Comparison of ENCODE assay signal across 1 cellular context in genomic region chr17:41530062-41531048, GRCh38.
A peak's percentile ranks its signal among the peaks of the same experiment; 100 is the strongest.
TF ChIP-seq lines count a peak whose summit lies in the region.

No MANE protein-coding gene starts in this region.

TF ChIP-seq in K562, 482 proteins besides CTCF, POLR2A, EP300 and RAD21 (continued from another document and continues in another):
- TF ChIP-seq VEZF1 (CRISPR knock-in tag; IDR thresholded peaks at IDR 0.05): 0 out of 2 replicates have a peak, but pooled peaks have one; percentile 65
- TF ChIP-seq PRPF4 (IDR thresholded peaks at IDR 0.05; ENCODE audit: insufficient read depth, low read depth, low read length, poor library complexity, severe bottlenecking): no peak
- TF ChIP-seq MNT (conservative IDR thresholded peaks at IDR 0.05): peak in 1 of 2 experiments; percentile 66; a peak in 2 of 4 replicates
- peak; percentile 92 for TF ChIP-seq E2F8 (IDR thresholded peaks at IDR 0.05; ENCODE audit: low read depth, partially characterized antibody)
- peak; percentile 52 for TF ChIP-seq ZEB2 (IDR thresholded peaks at IDR 0.05)
- TF ChIP-seq PHF21A (IDR thresholded peaks at IDR 0.05; ENCODE audit: borderline replicate concordance, low read depth): no peak
- TF ChIP-seq FOXM1 (IDR thresholded peaks at IDR 0.05; ENCODE audit: low read depth): no peak
- TF ChIP-seq FOXM1 (CRISPR knock-in tag; IDR thresholded peaks at IDR 0.05; ENCODE audit: low read depth): no peak
- no peak for TF ChIP-seq MBD1 (CRISPR knock-in tag; IDR thresholded peaks at IDR 0.05)
- TF ChIP-seq USF1 (CRISPR knock-in tag; IDR thresholded peaks at IDR 0.05): no peak
- no peak; the same call in 1 of the 2 replicates for TF ChIP-seq ETV1 (tag; conservative IDR thresholded peaks at IDR 0.05; ENCODE audit: low read depth)
- no peak for TF ChIP-seq ZC3H11A (IDR thresholded peaks at IDR 0.05; ENCODE audit: low read depth, low read length)
- TF ChIP-seq CREB1 (IDR thresholded peaks at IDR 0.05): no peak
- no peak for TF ChIP-seq CREB1 (CRISPR knock-in tag; IDR thresholded peaks at IDR 0.05)
- TF ChIP-seq ZNF165 (CRISPR knock-in tag; IDR thresholded peaks at IDR 0.05; ENCODE audit: borderline replicate concordance): no peak
- TF ChIP-seq CEBPG (CRISPR knock-in tag; IDR thresholded peaks at IDR 0.05): no peak
- TF ChIP-seq CEBPG (tag; conservative IDR thresholded peaks at IDR 0.05 in 1 of 2, IDR thresholded peaks at IDR 0.05 in 1 of 2): no peak
- no peak for TF ChIP-seq CEBPB (tag; IDR thresholded peaks at IDR 0.05)
- TF ChIP-seq ZNF785 (CRISPR knock-in tag; IDR thresholded peaks at IDR 0.05): no peak
- TF ChIP-seq PPARD (CRISPR knock-in tag; IDR thresholded peaks at IDR 0.05): no peak
- TF ChIP-seq STAT6 (CRISPR knock-in tag; IDR thresholded peaks at IDR 0.05): no peak
- TF ChIP-seq EGR1 (conservative IDR thresholded peaks at IDR 0.05): no peak
- TF ChIP-seq BMI1 (IDR thresholded peaks at IDR 0.05; ENCODE audit: low read length): peak; percentile 67; the same call in 1 of the 2 replicates
- no peak; the same call in 1 of the 2 replicates for TF ChIP-seq ZNF175 (CRISPR knock-in tag; IDR thresholded peaks at IDR 0.05; ENCODE audit: low read depth)
- TF ChIP-seq FOXO4 (CRISPR knock-in tag; IDR thresholded peaks at IDR 0.05): no peak
- peak; percentile 84 for TF ChIP-seq MYNN (IDR thresholded peaks at IDR 0.05)
- no peak for TF ChIP-seq MYNN (CRISPR knock-in tag; IDR thresholded peaks at IDR 0.05)
- no peak for TF ChIP-seq ZSCAN32 (CRISPR knock-in tag; IDR thresholded peaks at IDR 0.05)
- peak; percentile 76 for TF ChIP-seq CBFA2T3 (IDR thresholded peaks at IDR 0.05)
- no peak for TF ChIP-seq SIN3A (IDR thresholded peaks at IDR 0.05; ENCODE audit: borderline replicate concordance in 2 of 2, control insufficient read depth in 1 of 2, low read depth in 2 of 2, low read length in 2 of 2)
- no peak for TF ChIP-seq SRSF9 (IDR thresholded peaks at IDR 0.05; ENCODE audit: borderline replicate concordance, low read depth, low read length)
- peak; percentile 89 for TF ChIP-seq HES1 (IDR thresholded peaks at IDR 0.05; ENCODE audit: low read depth)
- no peak for TF ChIP-seq ARID3B (CRISPR knock-in tag; IDR thresholded peaks at IDR 0.05; ENCODE audit: borderline replicate concordance)
- TF ChIP-seq TBL1XR1 (IDR thresholded peaks at IDR 0.05; ENCODE audit: low read length in 2 of 2): peak in 1 of 2 experiments; percentile 85; a peak in 2 of 4 replicates
- no peak; the same call in 1 of the 2 replicates for TF ChIP-seq KLF6 (CRISPR knock-in tag; IDR thresholded peaks at IDR 0.05; ENCODE audit: borderline replicate concordance)
- TF ChIP-seq SAFB2 (IDR thresholded peaks at IDR 0.05; ENCODE audit: borderline replicate concordance, low read depth, low read length, severe bottlenecking): no peak
- TF ChIP-seq SMARCC2 (IDR thresholded peaks at IDR 0.05; ENCODE audit: low read depth): peak; percentile 98
- no peak for TF ChIP-seq MLX (CRISPR knock-in tag; conservative IDR thresholded peaks at IDR 0.05)
- TF ChIP-seq ZNF449 (CRISPR knock-in tag; IDR thresholded peaks at IDR 0.05): 0 out of 2 replicates have a peak, but pooled peaks have one; percentile 48
- no peak for TF ChIP-seq STAT5A (IDR thresholded peaks at IDR 0.05; ENCODE audit: borderline replicate concordance, low read length)
- no peak for TF ChIP-seq IRF1 (CRISPR knock-in tag; IDR thresholded peaks at IDR 0.05; ENCODE audit: borderline replicate concordance)
- no peak for TF ChIP-seq ZNF436 (CRISPR knock-in tag; IDR thresholded peaks at IDR 0.05)
- TF ChIP-seq ZNF197 (CRISPR knock-in tag; IDR thresholded peaks at IDR 0.05; ENCODE audit: low read depth): peak; percentile 73; the same call in 1 of the 2 replicates
- TF ChIP-seq ZNF217 (CRISPR knock-in tag; IDR thresholded peaks at IDR 0.05): no peak
- peak; percentile 56 for TF ChIP-seq ESRRA (IDR thresholded peaks at IDR 0.05; ENCODE audit: borderline replicate concordance, low read depth)
- peak; percentile 73; the same call in 1 of the 2 replicates for TF ChIP-seq BACH1 (tag; IDR thresholded peaks at IDR 0.05)
- TF ChIP-seq ZNF232 (CRISPR knock-in tag; IDR thresholded peaks at IDR 0.05): no peak
- TF ChIP-seq ZNF274 (IDR thresholded peaks at IDR 0.05; ENCODE audit: borderline replicate concordance, low read depth, low read length): no peak
